Comparison of ENCODE assay signal across 8 cellular contexts in genomic region chr19:37217533-37217854, GRCh38. TPM values are rescaled to one million over a fixed set of nuclear protein-coding genes. Genes with fewer than 3 reads are reported as not detected.
A peak's percentile ranks its signal among the peaks of the same experiment; 100 is the strongest.
DNase-seq lines count a peak whose midpoint lies in the region; ATAC-seq and TF ChIP-seq lines count a peak whose summit lies in the region.

No MANE protein-coding gene starts in this region.

- in situ Hi-C loops in astrocyte of the spinal cord (cut with HindIII; ENCODE audit: low sequenced_read_pairs): no loop called here

- peaks cover 9% of the 10 kb centered on the region for H3K9me3 ChIP-seq in mucosa of descending colon

- H3K4me1 ChIP-seq in mucosa of descending colon (ENCODE audit: low read depth): peaks cover 8% of the 10 kb centered on the region

- TF ChIP-seq CTCF in GM12865 (IDR thresholded peaks at IDR 0.05; ENCODE audit: insufficient read depth, low read depth, low read length, missing control alignments) (no peak), astrocyte of the spinal cord (IDR thresholded peaks at IDR 0.05; ENCODE audit: low read depth, low read length) (no peak), mucosa of descending colon (IDR thresholded peaks at IDR 0.05) (no peak)

- intact Hi-C loops in mucosa of descending colon (cut with DNase I, micrococcal nuclease): no loop called here

- ATAC-seq in HG03066 (IDR thresholded peaks at IDR 0.05; ENCODE audit: low read depth, unreplicated experiment): peak; percentile 77
- ATAC-seq in mucosa of descending colon: no peak
- no peak for ATAC-seq in activated CD4-positive, CD25-positive, alpha-beta regulatory T cell treated with anti-CD3 and anti-CD28 coated beads, Interleukin-2, amount 50 U/mL, for 24 hours

- H3K36me3 ChIP-seq in mucosa of descending colon (ENCODE audit: low read depth): no peaks in the 10 kb centered on the region

- DNase-seq in GM12865 (ENCODE audit: low read depth): peak; percentile 94
- no peak for DNase-seq in astrocyte of the spinal cord (ENCODE audit: low read depth, low spot score)
- no peak for DNase-seq in mucosa of descending colon
- no peak for DNase-seq in COLO829 (ENCODE audit: low spot score)
- DNase-seq in cerebellar cortex (ENCODE audit: low spot score): no peak
- DNase-seq in mucosa of gallbladder (ENCODE audit: low spot score): no peak

- H3K4me3 ChIP-seq in GM12865 (ENCODE audit: low read depth, low read length): peak overlapping the region; percentile 75
- peak overlapping the region; percentile 96 for H3K4me3 ChIP-seq in astrocyte of the spinal cord (ENCODE audit: low read depth, low read length)
- peak overlapping the region; percentile 56 for H3K4me3 ChIP-seq in mucosa of descending colon

RNA-seq across cellular contexts. Expression of gene ZNF383, which starts 0.5 kb away (rescaled TPM):
- total RNA-seq in mucosa of descending colon (10 to 100 TPM in 1 of 3 donors, 1 to 10 TPM in 2; 4.9 to 16.0 (median 9.5) TPM), mucosa of gallbladder (10.4 TPM)

RNA-seq across cellular contexts. Expression of gene ZNF585B, which starts 7.2 kb away (rescaled TPM):
- total RNA-seq in mucosa of descending colon (10 to 100 TPM; 10.5 to 29.3 (median 21.8) TPM), mucosa of gallbladder (23.8 TPM)

RNA-seq across cellular contexts. Expression of gene ZNF585A, which starts 45.0 kb away (rescaled TPM):
- total RNA-seq in mucosa of descending colon (10 to 100 TPM in 2 of 3 donors, 1 to 10 TPM in 1; 5.1 to 15.4 (median 10.1) TPM), mucosa of gallbladder (10.0 TPM)
